Comparison of ENCODE assay signal across 8 cellular contexts in the genomic region with DNA sequence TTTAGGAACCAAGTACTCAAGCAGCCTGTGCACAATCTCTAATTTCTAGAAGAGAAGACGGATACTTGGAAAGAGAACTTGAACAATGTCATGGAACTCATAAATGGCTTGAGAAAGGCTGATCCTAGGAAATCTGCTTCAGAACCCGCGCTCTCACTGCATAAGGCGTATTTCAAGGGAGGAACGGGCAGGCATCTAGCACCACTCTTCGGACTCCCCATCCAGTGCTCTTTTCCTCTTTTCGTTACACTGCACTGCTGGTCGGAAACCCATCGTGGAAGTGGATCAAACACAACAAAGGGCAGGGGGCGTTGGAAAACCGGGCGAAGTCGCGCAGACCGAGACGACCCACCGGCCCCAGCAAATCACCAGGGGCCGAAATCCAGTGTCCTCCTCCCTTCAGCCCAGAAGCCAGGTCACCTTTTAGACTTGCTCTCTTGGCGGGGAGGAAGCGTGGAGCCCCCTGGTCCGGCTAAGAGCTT. TPM values are rescaled to one million over a fixed set of nuclear protein-coding genes. Genes with fewer than 3 reads are reported as not detected.
DNase-seq lines count a peak whose midpoint lies in the region; ATAC-seq, FAIRE-seq and TF ChIP-seq lines count a peak whose summit lies in the region.

No MANE protein-coding gene starts in this region.

- TF ChIP-seq CTCF in Caco-2 (IDR thresholded peaks at IDR 0.05; ENCODE audit: insufficient read depth in 1 of 2, low read depth in 1 of 2, low read length in 1 of 2, severe bottlenecking in 1 of 2, unreplicated experiment in 1 of 2) (no peak), MCF 10A (IDR thresholded peaks at IDR 0.05; ENCODE audit: unreplicated experiment) (no peak), HepG2 (CRISPR knock-in tag; IDR thresholded peaks at IDR 0.05) (no peak), thyroid gland (IDR thresholded peaks at IDR 0.05) (no peak)

- in situ Hi-C loops in HepG2 (cut with HindIII; ENCODE audit: extremely low pct_ligation_motif_present, low pct_unique_long_range_greater_than_20kb) = no loop called here

- TF ChIP-seq EP300 in HepG2 (IDR thresholded peaks at IDR 0.05; ENCODE audit: low read depth in 2 of 2, low read length in 2 of 2) = no peak
- no peak for TF ChIP-seq EP300 in HepG2 (CRISPR knock-in tag; IDR thresholded peaks at IDR 0.05; ENCODE audit: borderline replicate concordance)

- intact Hi-C loops in Caco-2 (cut with micrococcal nuclease; ENCODE audit: unreplicated experiment) (loop anchor here (1.0 kb wide), 1 partner anchor 11 kb away; the partner anchor contains the start of gene MESD), MCF 10A (cut with micrococcal nuclease) (loop anchor here (2.0 to 5.0 kb wide), 2 partner anchors 107 to 267 kb away; no protein-coding TSS in a partner anchor), HepG2 (cut with micrococcal nuclease; ENCODE audit: unreplicated experiment) (no loop called here), thyroid gland (cut with DNase I) (no loop called here)

- no peaks in the 10 kb centered on the region for H3K9me3 ChIP-seq in Caco-2
- H3K9me3 ChIP-seq in Karpas-422 (ENCODE audit: low read length) = no peaks in the 10 kb centered on the region
- H3K9me3 ChIP-seq in HepG2 (ENCODE audit: low read length) = no peaks in the 10 kb centered on the region
- no peaks in the 10 kb centered on the region for H3K9me3 ChIP-seq in thyroid gland

- H3K4me3 Mint-ChIP-seq in Caco-2 (ENCODE audit: unreplicated experiment) (peak overlapping the region; percentile 90), MCF 10A (ENCODE audit: unreplicated experiment) (peak overlapping the region; percentile 82)

- POLR2A ChIA-PET in Caco-2 (lab: Charles Lee) (interaction anchor here (0.6 to 0.8 kb wide), 6 partner anchors 33 to 1849 kb away, joined by 3 to 11 read pairs (median 5); no protein-coding TSS in a partner anchor), MCF 10A (lab: Yijun Ruan, JAX) (interaction anchor here (0.6 to 4.1 kb wide), 5 partner anchors 10 to 1812 kb away, joined by 3 to 76 read pairs (median 3); partner anchors contain the start of gene MESD), HepG2 (lab: Yijun Ruan, JAX) (interaction anchor here (0.7 to 1.7 kb wide), 4 partner anchors 9 to 161 kb away, joined by 3 to 10 read pairs (median 5); no protein-coding TSS in a partner anchor)

- H3K79me2 ChIP-seq in Karpas-422 (ENCODE audit: low read length) = no peaks in the 10 kb centered on the region
- H3K79me2 ChIP-seq in HepG2 (ENCODE audit: insufficient read depth, low read length) = no peaks in the 10 kb centered on the region

- ATAC-seq in HepG2 = no peak

- H2AFZ ChIP-seq in Karpas-422 (ENCODE audit: low read length) = peak overlapping the region; percentile 96
- no peak overlapping the region for H2AFZ ChIP-seq in HepG2 (ENCODE audit: low read length)

- H3K9ac ChIP-seq in Karpas-422 (ENCODE audit: low read length) (peak overlapping the region; percentile 94), HepG2 (ENCODE audit: insufficient read depth, low read depth, low read length) (peak overlapping the region; percentile 86)

- CTCF ChIA-PET in Caco-2 (lab: Charles Lee) = no interaction called here
- CTCF ChIA-PET in MCF 10A (lab: Yijun Ruan, JAX) = no interaction called here
- CTCF ChIA-PET in HepG2 (lab: Yijun Ruan, JAX; ENCODE audit: low intra/inter-chr PET ratio, low total read pairs) = no interaction called here

- no peak for TF ChIP-seq RAD21 in HepG2 (CRISPR knock-in tag; IDR thresholded peaks at IDR 0.05)

- no peaks in the 10 kb centered on the region; the same call in 1 of the 2 replicates for H3K4me1 ChIP-seq in Caco-2
- H3K4me1 ChIP-seq in Karpas-422 (ENCODE audit: low read length) = peaks cover 21% of the 10 kb centered on the region
- H3K4me1 ChIP-seq in HepG2 (ENCODE audit: insufficient read depth, low read length) = peaks cover 40% of the 10 kb centered on the region
- peaks cover 5 to 16% of the 10 kb centered on the region in 2 donors for H3K4me1 ChIP-seq in thyroid gland

- TF ChIP-seq POLR2A in HepG2 (IDR thresholded peaks at IDR 0.05; ENCODE audit: insufficient read depth in 1 of 2, low read depth in 2 of 2, low read length in 2 of 2) = no peak
- TF ChIP-seq POLR2A in thyroid gland (IDR thresholded peaks at IDR 0.05) = no peak

- H3K27me3 ChIP-seq in Caco-2 (replicated peaks; ENCODE audit: control insufficient read depth, insufficient read depth, low read length) (no peaks in the 10 kb centered on the region), Karpas-422 (ENCODE audit: low read length) (no peaks in the 10 kb centered on the region; the same call in 1 of the 2 replicates), HepG2 (ENCODE audit: control insufficient read depth in 1 of 2, insufficient read depth in 2 of 2, low read length in 2 of 2) (no peaks in the 10 kb centered on the region), thyroid gland (no peaks in the 10 kb centered on the region)

- H3K36me3 ChIP-seq in Caco-2 (ENCODE audit: control insufficient read depth, insufficient read depth, low read length) = no peaks in the 10 kb centered on the region
- H3K36me3 ChIP-seq in Karpas-422 (ENCODE audit: insufficient read depth, low read length) = no peaks in the 10 kb centered on the region
- H3K36me3 ChIP-seq in HepG2 (replicated peaks in 1 of 2; ENCODE audit: control insufficient read depth in 1 of 2, insufficient read depth in 2 of 2, low read length in 2 of 2) = no peaks in the 10 kb centered on the region; a peak in 1 of 5 replicates
- H3K36me3 ChIP-seq in thyroid gland = peaks cover 0 to 5% of the 10 kb centered on the region in 2 donors

- H3K4me3 ChIP-seq in Caco-2 (ENCODE audit: low read depth, low read length) (peak overlapping the region; percentile 78), Karpas-422 (ENCODE audit: low read length) (peak overlapping the region; percentile 83), HepG2 (replicated peaks in 1 of 3; ENCODE audit: insufficient read depth in 1 of 3, low read depth in 2 of 3, low read length in 3 of 3) (peak overlapping the region; percentile 76 to 92 (median 88)), thyroid gland (replicated peaks in 1 of 3) (peak overlapping the region; percentile 64 to 90 (median 87))

- H3K9me2 ChIP-seq in Karpas-422 (replicated peaks; ENCODE audit: insufficient read depth, low read length) = no peaks in the 10 kb centered on the region

- WGBS in HepG2 (ENCODE audit: low lambda C conversion rate) = 30% methylated on average over 17 of the region's 21 CpGs
- 8 to 18% methylated on average over 18 to 21 of the region's 21 CpGs for WGBS in thyroid gland, 2 donors

- no peaks in the 10 kb centered on the region for H3K9me3 Mint-ChIP-seq in Caco-2 (ENCODE audit: unreplicated experiment)
- no peaks in the 10 kb centered on the region for H3K9me3 Mint-ChIP-seq in MCF 10A (ENCODE audit: unreplicated experiment)

- H3K27ac ChIP-seq in Karpas-422 (ENCODE audit: low read length) (no peak overlapping the region), HepG2 (ENCODE audit: extremely low read length, insufficient read depth, low read length) (peak overlapping the region; percentile 84), thyroid gland (peak overlapping the region; percentile 83 to 96 (median 92))

- H3K4me1 Mint-ChIP-seq in Caco-2 (ENCODE audit: low read depth, unreplicated experiment) (no peaks in the 10 kb centered on the region), MCF 10A (ENCODE audit: insufficient read depth, unreplicated experiment) (peaks cover 21% of the 10 kb centered on the region)

- H3K27ac Mint-ChIP-seq in Caco-2 (ENCODE audit: unreplicated experiment) (peak overlapping the region; percentile 82), MCF 10A (ENCODE audit: low read depth, unreplicated experiment) (peak overlapping the region; percentile 64)

- DNase-seq in Caco-2 (no peak), Karpas-422 (no peak), MCF 10A (ENCODE audit: unreplicated experiment) (peak; percentile 15), HepG2 (ENCODE audit: low spot score) (peak; percentile 27), thyroid gland (no peak), NCI-H1417 treated with DMSO at 0.1 percent for 48 hours (lab: John Stamatoyannopoulos, UW) (no peak), foreskin melanocyte (no peak), NCI-H2107 treated with DMSO at 0.1 percent for 48 hours (lab: John Stamatoyannopoulos, UW; ENCODE audit: unreplicated experiment) (no peak)

- peak overlapping the region; percentile 85 for H3K4me2 ChIP-seq in Karpas-422 (ENCODE audit: low read depth, low read length, poor library complexity, severe bottlenecking)
- peak overlapping the region; percentile 89 for H3K4me2 ChIP-seq in HepG2 (ENCODE audit: low read depth, low read length)

- H3K36me3 Mint-ChIP-seq in Caco-2 (ENCODE audit: insufficient read depth, unreplicated experiment) (no peaks in the 10 kb centered on the region), MCF 10A (ENCODE audit: insufficient read depth, unreplicated experiment) (peaks cover 15% of the 10 kb centered on the region)

- no peak for FAIRE-seq in HepG2 (lab: Jason Lieb, UNC)

- H4K20me1 ChIP-seq in Karpas-422 (ENCODE audit: insufficient read depth, low read depth, low read length) (peaks cover 27% of the 10 kb centered on the region), HepG2 (ENCODE audit: insufficient read depth, low read length) (no peaks in the 10 kb centered on the region; the same call in 1 of the 2 replicates)

- BruUV-seq in Caco-2 (replicated peaks; lab: Mats Ljungman, UMichigan) (no TSS peak), MCF 10A (replicated peaks; lab: Mats Ljungman, UMichigan) (no TSS peak), HepG2 (replicated peaks; lab: Mats Ljungman, UMichigan) (TSS peak; percentile 87)

- H3K27me3 Mint-ChIP-seq in Caco-2 (ENCODE audit: insufficient read depth, unreplicated experiment) (no peaks in the 10 kb centered on the region), MCF 10A (ENCODE audit: insufficient read depth, unreplicated experiment) (no peaks in the 10 kb centered on the region)

RNA-seq across cellular contexts. Expression of gene TLNRD1, which starts 0.5 kb away (rescaled TPM):
- total RNA-seq in Caco-2 (2022) = 13.7 and 13.8 TPM in 2 replicates
- 5.4 and 12.8 TPM in 2 replicates for total RNA-seq in Karpas-422 (2014; rRNA removed; shearing (Covaris generic); ENCODE audit: low replicate concordance)
- 17.1 and 18.3 TPM in 2 replicates for total RNA-seq in MCF 10A (2022)
- total RNA-seq in HepG2 (2016; rRNA removed; fragmentation: Illumina TruSeq; extraction: Trizol) = 4.6 and 5.3 TPM in 2 replicates
- 0.81 and 0.88 TPM in 2 replicates for total RNA-seq in HepG2 (2016; cell fraction: cytosol; rRNA removed; fragmentation: Illumina TruSeq; extraction: Trizol; ENCODE audit: low read depth)
- total RNA-seq in HepG2 (2016; cell fraction: insoluble cytoplasmic fraction; rRNA removed; fragmentation: Illumina TruSeq; extraction: Trizol) = 3.8 and 5.0 TPM in 2 replicates
- 2.9 and 3.4 TPM in 2 replicates for total RNA-seq in HepG2 (2016; cell fraction: membrane; rRNA removed; fragmentation: Illumina TruSeq; extraction: Trizol)
- 4.2 and 4.3 TPM in 2 replicates for total RNA-seq in HepG2 (2016; cell fraction: nucleus; rRNA removed; fragmentation: Illumina TruSeq; extraction: Trizol)
- 3.4 and 4.7 TPM in 2 replicates for polyA plus RNA-seq in HepG2 (2011; rRNA removed)
- polyA plus RNA-seq in HepG2 (2011; cell fraction: cytosol; rRNA removed) = 3.7 and 6.6 TPM in 2 replicates
- polyA plus RNA-seq in HepG2 (2011; cell fraction: nucleus; rRNA removed) = 4.0 and 4.6 TPM in 2 replicates
- 3.5 and 4.5 TPM in 2 replicates for polyA plus RNA-seq in HepG2 (2012)
- 0.63 and 0.80 TPM in 2 replicates for polyA plus RNA-seq in HepG2 (2016; cell fraction: cytosol; fragmentation: Illumina TruSeq; extraction: Trizol; ENCODE audit: low read depth)
- 6.0 and 6.7 TPM in 2 replicates for polyA plus RNA-seq in HepG2 (2016; cell fraction: insoluble cytoplasmic fraction; fragmentation: Illumina TruSeq; extraction: Trizol; ENCODE audit: low read depth)
- 3.0 and 3.5 TPM in 2 replicates for polyA plus RNA-seq in HepG2 (2016; cell fraction: membrane; fragmentation: Illumina TruSeq; extraction: Trizol; ENCODE audit: low read depth)
- polyA plus RNA-seq in HepG2 (2016; cell fraction: nucleus; fragmentation: Illumina TruSeq; extraction: Trizol; ENCODE audit: insufficient read depth, low read depth) = 5.2 and 5.5 TPM in 2 replicates
- 8.0 and 12.3 TPM in 2 replicates for polyA minus RNA-seq in HepG2 (2011; rRNA and poly(A)+ RNA removed; ENCODE audit: low replicate concordance)
- polyA minus RNA-seq in HepG2 (2011; cell fraction: cytosol; rRNA and poly(A)+ RNA removed) = 6.8 and 6.9 TPM in 2 replicates
- 6.1 and 7.1 TPM in 2 replicates for polyA minus RNA-seq in HepG2 (2011; cell fraction: nucleus; rRNA and poly(A)+ RNA removed)
- 10 to 100 TPM; 11.8 to 25.5 (median 19.4) TPM for total RNA-seq in thyroid gland

RNA-seq across cellular contexts. Expression of gene MESD, which starts 10.6 kb away (rescaled TPM):
- total RNA-seq in Caco-2 (2022) (29.2 and 30.3 TPM in 2 replicates), MCF 10A (2022) (29.7 and 30.2 TPM in 2 replicates), HepG2 (2016; rRNA removed; fragmentation: Illumina TruSeq; extraction: Trizol) (24.9 and 46.2 TPM in 2 replicates), thyroid gland (10 to 100 TPM; 53.7 to 74.6 (median 70.9) TPM)
- 10.9 and 13.7 TPM in 2 replicates for total RNA-seq in Karpas-422 (2014; rRNA removed; shearing (Covaris generic); ENCODE audit: low replicate concordance)
- total RNA-seq in HepG2 (2016; cell fraction: cytosol; rRNA removed; fragmentation: Illumina TruSeq; extraction: Trizol; ENCODE audit: low read depth) = 6.0 and 7.2 TPM in 2 replicates
- total RNA-seq in HepG2 (2016; cell fraction: insoluble cytoplasmic fraction; rRNA removed; fragmentation: Illumina TruSeq; extraction: Trizol) = 24.0 and 45.8 TPM in 2 replicates
- 11.5 and 12.8 TPM in 2 replicates for total RNA-seq in HepG2 (2016; cell fraction: membrane; rRNA removed; fragmentation: Illumina TruSeq; extraction: Trizol)
- 41.1 and 48.6 TPM in 2 replicates for total RNA-seq in HepG2 (2016; cell fraction: nucleus; rRNA removed; fragmentation: Illumina TruSeq; extraction: Trizol)
- polyA plus RNA-seq in HepG2 (2011; rRNA removed) = 15.6 and 18.0 TPM in 2 replicates
- 13.8 and 19.5 TPM in 2 replicates for polyA plus RNA-seq in HepG2 (2011; cell fraction: cytosol; rRNA removed)
- polyA plus RNA-seq in HepG2 (2011; cell fraction: nucleus; rRNA removed) = 8.5 and 10.8 TPM in 2 replicates
- 29.6 and 30.4 TPM in 2 replicates for polyA plus RNA-seq in HepG2 (2012)
- polyA plus RNA-seq in HepG2 (2016; cell fraction: cytosol; fragmentation: Illumina TruSeq; extraction: Trizol; ENCODE audit: low read depth) = 4.9 and 5.0 TPM in 2 replicates
- 28.6 and 28.9 TPM in 2 replicates for polyA plus RNA-seq in HepG2 (2016; cell fraction: insoluble cytoplasmic fraction; fragmentation: Illumina TruSeq; extraction: Trizol; ENCODE audit: low read depth)
- polyA plus RNA-seq in HepG2 (2016; cell fraction: membrane; fragmentation: Illumina TruSeq; extraction: Trizol; ENCODE audit: low read depth) = 9.0 and 9.2 TPM in 2 replicates
- 72.4 and 79.7 TPM in 2 replicates for polyA plus RNA-seq in HepG2 (2016; cell fraction: nucleus; fragmentation: Illumina TruSeq; extraction: Trizol; ENCODE audit: insufficient read depth, low read depth)
- polyA minus RNA-seq in HepG2 (2011; rRNA and poly(A)+ RNA removed; ENCODE audit: low replicate concordance) = 9.9 and 11.1 TPM in 2 replicates
- polyA minus RNA-seq in HepG2 (2011; cell fraction: cytosol; rRNA and poly(A)+ RNA removed) = 14.4 and 18.5 TPM in 2 replicates
- 20.6 and 20.8 TPM in 2 replicates for polyA minus RNA-seq in HepG2 (2011; cell fraction: nucleus; rRNA and poly(A)+ RNA removed)

Comparison
In these comparisons a context has a peak if more than half of its experiments do, and no peak if none do; other contexts are left out.
1. DNase-seq: peak in MCF 10A (single experiment) and HepG2 (single experiment); none in Caco-2 (0 of 2), Karpas-422 (single experiment), thyroid gland (0 of 2), NCI-H1417 treated with DMSO at 0.1 percent for 48 hours (single experiment), foreskin melanocyte (single experiment) and NCI-H2107 treated with DMSO at 0.1 percent for 48 hours (single experiment).
2. intact Hi-C loops: an anchor here in Caco-2 (1.0 kb wide) and MCF 10A (2.0 to 5.0 kb wide); none called in HepG2 and thyroid gland.
3. Peak in every context shown above with its lines, with median percentiles within 50 percentile points of each other: H3K4me3 ChIP-seq.